8 cellular contexts compared by ENCODE assay signal in genomic region chr1:5975133-5975880, GRCh38. TPM values are rescaled to one million over a fixed set of nuclear protein-coding genes. Genes with fewer than 3 reads are reported as not detected.
DNase-seq lines count a peak whose midpoint lies in the region; ATAC-seq, FAIRE-seq and TF ChIP-seq lines count a peak whose summit lies in the region.

No MANE protein-coding gene starts in this region.

- no peaks in the 10 kb centered on the region for H3K4me1 ChIP-seq in Karpas-422 (ENCODE audit: low read length)
- H3K4me1 ChIP-seq in kidney (ENCODE audit: control insufficient read depth in 1 of 2, insufficient read depth in 1 of 2, low read depth in 1 of 2, low read length in 2 of 2) = peaks cover 3 to 5% of the 10 kb centered on the region in 2 donors

- FAIRE-seq in kidney (lab: Jason Lieb, UNC) = no peak

- intact Hi-C loops in kidney (cut with DNase I) = no loop called here

- H3K9ac ChIP-seq in Karpas-422 (ENCODE audit: low read length) = no peak overlapping the region
- no peak overlapping the region for H3K9ac ChIP-seq in kidney (ENCODE audit: low read length in 2 of 2)

- H3K4me3 ChIP-seq in Karpas-422 (ENCODE audit: low read length) (no peak overlapping the region), cardiac fibroblast (replicated peaks in 1 of 2; ENCODE audit: low read depth in 2 of 2, low read length in 2 of 2) (no peak overlapping the region), kidney (ENCODE audit: low read length in 2 of 2) (no peak overlapping the region)

- H3K79me2 ChIP-seq in Karpas-422 (ENCODE audit: low read length) = no peaks in the 10 kb centered on the region

- no peak overlapping the region for H3K4me2 ChIP-seq in Karpas-422 (ENCODE audit: low read depth, low read length, poor library complexity, severe bottlenecking)

- peaks cover 10% of the 10 kb centered on the region for H3K4me1 Mint-ChIP-seq in T-helper 1 cell treated with Interleukin-12 subunit alpha and Interleukin-12 subunit beta and Interleukin-4 antibody, amounts not matched to agents 30 μg/mL and 1 μg/mL, for 36 hours (ENCODE audit: low read depth)

- peak overlapping the region; percentile 22 for H3K4me3 Mint-ChIP-seq in T-helper 1 cell treated with Interleukin-12 subunit alpha and Interleukin-12 subunit beta and Interleukin-4 antibody, amounts not matched to agents 30 μg/mL and 1 μg/mL, for 36 hours

- ATAC-seq in GM18498 (IDR thresholded peaks at IDR 0.05; ENCODE audit: unreplicated experiment) (no peak), GM19324 (IDR thresholded peaks at IDR 0.05; ENCODE audit: low FRiP score, unreplicated experiment) (no peak)

- peak; percentile 71 for TF ChIP-seq CTCF in cardiac fibroblast (IDR thresholded peaks at IDR 0.05; ENCODE audit: low read depth, low read length)
- peak; percentile 64 for TF ChIP-seq CTCF in kidney (IDR thresholded peaks at IDR 0.05; ENCODE audit: borderline replicate concordance, extremely low read depth, insufficient read depth)

- H2AFZ ChIP-seq in Karpas-422 (ENCODE audit: low read length) = no peak overlapping the region

- no peaks in the 10 kb centered on the region for H3K9me3 Mint-ChIP-seq in T-helper 1 cell treated with Interleukin-12 subunit alpha and Interleukin-12 subunit beta and Interleukin-4 antibody, amounts not matched to agents 30 μg/mL and 1 μg/mL, for 36 hours

- DNase-seq in EH (ENCODE audit: low read depth) (peak; percentile 62), Karpas-422 (peak; percentile 84), cardiac fibroblast (ENCODE audit: low read depth in 2 of 2) (peak; percentile 58 to 75), kidney (peak; percentile 76)
- DNase-seq in stimulated activated CD4-positive, alpha-beta T cell treated with anti-CD3 and anti-CD28 coated beads, Interleukin-4, amount 100 ng/mL, for 24 hours = peak; percentile 41

- no peaks in the 10 kb centered on the region for H3K27me3 ChIP-seq in Karpas-422 (ENCODE audit: low read length)

- no peaks in the 10 kb centered on the region for H4K20me1 ChIP-seq in Karpas-422 (ENCODE audit: insufficient read depth, low read depth, low read length)

- no peaks in the 10 kb centered on the region for H3K27me3 Mint-ChIP-seq in T-helper 1 cell treated with Interleukin-12 subunit alpha and Interleukin-12 subunit beta and Interleukin-4 antibody, amounts not matched to agents 30 μg/mL and 1 μg/mL, for 36 hours (ENCODE audit: low read depth)

- peak overlapping the region; percentile 71 for H3K27ac Mint-ChIP-seq in T-helper 1 cell treated with Interleukin-12 subunit alpha and Interleukin-12 subunit beta and Interleukin-4 antibody, amounts not matched to agents 30 μg/mL and 1 μg/mL, for 36 hours

- H3K27ac ChIP-seq in Karpas-422 (ENCODE audit: low read length) (no peak overlapping the region), kidney (ENCODE audit: low read depth in 2 of 2, low read length in 2 of 2) (no peak overlapping the region)

- H3K9me2 ChIP-seq in Karpas-422 (replicated peaks; ENCODE audit: insufficient read depth, low read length) = no peaks in the 10 kb centered on the region

- peaks cover 16% of the 10 kb centered on the region for H3K36me3 Mint-ChIP-seq in T-helper 1 cell treated with Interleukin-12 subunit alpha and Interleukin-12 subunit beta and Interleukin-4 antibody, amounts not matched to agents 30 μg/mL and 1 μg/mL, for 36 hours (ENCODE audit: low read depth)

- H3K36me3 ChIP-seq in Karpas-422 (ENCODE audit: insufficient read depth, low read length) (no peaks in the 10 kb centered on the region), kidney (ENCODE audit: control insufficient read depth in 1 of 2, insufficient read depth in 2 of 2, low read length in 2 of 2) (no peaks in the 10 kb centered on the region)

- H3K9me3 ChIP-seq in Karpas-422 (ENCODE audit: low read length) = no peaks in the 10 kb centered on the region
- H3K9me3 ChIP-seq in kidney (ENCODE audit: control insufficient read depth in 1 of 2, low read length in 2 of 2) = no peaks in the 10 kb centered on the region

RNA-seq across cellular contexts. Expression of gene NPHP4, which starts 16.9 kb away (rescaled TPM):
- total RNA-seq in Karpas-422 (2014; rRNA removed; shearing (Covaris generic); ENCODE audit: low replicate concordance) = 3.9 and 7.9 TPM in 2 replicates
- total RNA-seq in kidney = 16.1 TPM
- 2.9 TPM for polyA plus RNA-seq in kidney (ENCODE audit: insufficient read depth, low read depth, low replicate concordance)
